Comparison of ENCODE assay signal across 1 cellular context in the genomic region with DNA sequence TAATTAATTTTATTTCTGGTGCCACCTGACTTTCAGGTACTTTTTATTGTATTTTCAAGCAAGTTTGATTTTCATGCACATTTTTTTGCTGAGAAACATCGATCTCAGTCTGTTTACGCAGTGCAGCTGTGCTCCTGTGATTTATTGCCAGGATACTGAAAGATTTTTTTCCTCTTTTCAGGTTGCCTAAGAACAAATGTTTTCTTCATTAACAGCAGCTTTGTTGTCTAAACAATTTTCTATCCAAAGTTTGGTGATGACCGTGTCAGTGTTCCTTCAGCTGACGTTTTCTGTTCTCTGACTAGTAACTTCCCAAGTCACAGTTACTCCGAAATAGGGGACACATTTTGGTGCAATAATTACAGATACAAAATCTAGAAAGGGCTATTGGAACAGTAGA.
TF ChIP-seq lines count a peak whose summit lies in the region.

No MANE protein-coding gene starts in this region.

TF ChIP-seq in IMR-90, 13 proteins besides CTCF, POLR2A, EP300 and RAD21:
- TF ChIP-seq USF2 (IDR thresholded peaks at IDR 0.05; ENCODE audit: low read depth, low read length): no peak
- TF ChIP-seq FOS (IDR thresholded peaks at IDR 0.05; ENCODE audit: low read depth, low read length): no peak
- no peak for TF ChIP-seq MXI1 (IDR thresholded peaks at IDR 0.05; ENCODE audit: borderline replicate concordance, low read depth, low read length)
- no peak for TF ChIP-seq MAZ (IDR thresholded peaks at IDR 0.05; ENCODE audit: borderline replicate concordance, low read depth, low read length)
- no peak for TF ChIP-seq CEBPB (IDR thresholded peaks at IDR 0.05; ENCODE audit: low read depth, low read length)
- TF ChIP-seq CHD1 (IDR thresholded peaks at IDR 0.05; ENCODE audit: low read depth, low read length): no peak
- TF ChIP-seq BHLHE40 (IDR thresholded peaks at IDR 0.05; ENCODE audit: low read depth, low read length): no peak
- no peak for TF ChIP-seq RCOR1 (IDR thresholded peaks at IDR 0.05; ENCODE audit: insufficient replicate concordance, low read length)
- TF ChIP-seq RFX5 (IDR thresholded peaks at IDR 0.05; ENCODE audit: low read depth, low read length): no peak
- TF ChIP-seq MAFK (IDR thresholded peaks at IDR 0.05; ENCODE audit: low read depth, low read length): no peak
- TF ChIP-seq SMC3 (IDR thresholded peaks at IDR 0.05; ENCODE audit: low read depth, low read length): no peak
- TF ChIP-seq, protein P1, sequence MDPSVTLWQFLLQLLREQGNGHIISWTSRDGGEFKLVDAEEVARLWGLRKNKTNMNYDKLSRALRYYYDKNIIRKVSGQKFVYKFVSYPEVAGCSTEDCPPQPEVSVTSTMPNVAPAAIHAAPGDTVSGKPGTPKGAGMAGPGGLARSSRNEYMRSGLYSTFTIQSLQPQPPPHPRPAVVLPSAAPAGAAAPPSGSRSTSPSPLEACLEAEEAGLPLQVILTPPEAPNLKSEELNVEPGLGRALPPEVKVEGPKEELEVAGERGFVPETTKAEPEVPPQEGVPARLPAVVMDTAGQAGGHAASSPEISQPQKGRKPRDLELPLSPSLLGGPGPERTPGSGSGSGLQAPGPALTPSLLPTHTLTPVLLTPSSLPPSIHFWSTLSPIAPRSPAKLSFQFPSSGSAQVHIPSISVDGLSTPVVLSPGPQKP (IDR thresholded peaks at IDR 0.05; ENCODE audit: borderline replicate concordance, low read depth, low read length): no peak
- no peak for TF ChIP-seq NFE2L2 (IDR thresholded peaks at IDR 0.05; ENCODE audit: low read depth, low read length)
TF ChIP-seq in IMR-90: peak in this region for 0.
